1 cellular context compared by ENCODE assay signal in the genomic region with DNA sequence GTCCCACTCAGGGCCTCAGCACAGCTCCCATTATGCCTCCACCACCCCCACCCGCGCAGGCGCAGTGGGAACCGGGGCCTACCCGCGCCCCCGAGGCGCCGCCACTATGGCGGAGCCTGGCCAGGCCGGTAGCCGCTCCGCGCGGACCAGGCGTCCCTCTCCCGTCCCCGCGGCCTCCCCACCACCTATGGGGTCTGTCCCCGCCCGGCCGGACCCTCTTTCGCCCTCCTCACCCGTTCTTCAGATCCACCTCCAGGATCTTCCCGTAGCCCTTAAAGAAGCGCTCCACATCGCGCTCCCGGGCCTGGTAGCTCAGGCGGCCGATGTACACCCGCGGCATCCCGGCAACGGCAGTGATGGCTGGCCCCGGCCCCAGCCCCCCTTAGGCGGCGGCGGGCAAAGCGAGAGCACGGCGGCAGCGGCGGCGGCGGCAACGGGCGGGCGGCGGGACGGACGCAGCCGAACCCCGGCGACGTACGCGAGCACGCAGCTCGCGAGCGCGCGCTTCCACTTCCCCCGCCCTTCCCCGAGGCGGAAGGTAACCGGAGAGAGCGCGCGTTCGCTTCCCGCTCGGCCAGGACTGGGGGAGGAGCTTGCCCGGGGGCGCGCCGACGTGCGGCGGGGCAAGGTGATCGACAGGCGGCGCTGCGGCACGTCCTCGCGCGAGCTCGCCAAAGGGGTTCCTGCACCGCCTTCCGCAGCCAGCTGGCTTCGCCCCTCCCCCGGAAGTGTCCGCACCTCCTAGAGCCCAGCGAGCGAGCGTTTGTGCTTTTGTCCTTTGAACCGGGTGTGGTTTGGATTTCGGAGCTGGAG.
TF ChIP-seq lines count a peak whose summit lies in the region.

A gene (minus strand): TSS at position 488 of the 813 bp plus-strand sequence. CDS start 148 bp downstream, at position 340.

TF ChIP-seq in K562, 482 proteins besides CTCF, POLR2A, EP300 and RAD21 (continued from another document and continues in another):
- TF ChIP-seq, protein P1, sequence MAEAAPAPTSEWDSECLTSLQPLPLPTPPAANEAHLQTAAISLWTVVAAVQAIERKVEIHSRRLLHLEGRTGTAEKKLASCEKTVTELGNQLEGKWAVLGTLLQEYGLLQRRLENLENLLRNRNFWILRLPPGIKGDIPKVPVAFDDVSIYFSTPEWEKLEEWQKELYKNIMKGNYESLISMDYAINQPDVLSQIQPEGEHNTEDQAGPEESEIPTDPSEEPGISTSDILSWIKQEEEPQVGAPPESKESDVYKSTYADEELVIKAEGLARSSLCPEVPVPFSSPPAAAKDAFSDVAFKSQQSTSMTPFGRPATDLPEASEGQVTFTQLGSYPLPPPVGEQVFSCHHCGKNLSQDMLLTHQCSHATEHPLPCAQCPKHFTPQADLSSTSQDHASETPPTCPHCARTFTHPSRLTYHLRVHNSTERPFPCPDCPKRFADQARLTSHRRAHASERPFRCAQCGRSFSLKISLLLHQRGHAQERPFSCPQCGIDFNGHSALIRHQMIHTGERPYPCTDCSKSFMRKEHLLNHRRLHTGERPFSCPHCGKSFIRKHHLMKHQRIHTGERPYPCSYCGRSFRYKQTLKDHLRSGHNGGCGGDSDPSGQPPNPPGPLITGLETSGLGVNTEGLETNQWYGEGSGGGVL (CRISPR knock-in tag; IDR thresholded peaks at IDR 0.05): no peak
- TF ChIP-seq DNMT1 (IDR thresholded peaks at IDR 0.05): no peak
- no peak for TF ChIP-seq ZBTB1 (CRISPR knock-in tag; IDR thresholded peaks at IDR 0.05; ENCODE audit: borderline replicate concordance, low read depth)
- TF ChIP-seq, protein P2, sequence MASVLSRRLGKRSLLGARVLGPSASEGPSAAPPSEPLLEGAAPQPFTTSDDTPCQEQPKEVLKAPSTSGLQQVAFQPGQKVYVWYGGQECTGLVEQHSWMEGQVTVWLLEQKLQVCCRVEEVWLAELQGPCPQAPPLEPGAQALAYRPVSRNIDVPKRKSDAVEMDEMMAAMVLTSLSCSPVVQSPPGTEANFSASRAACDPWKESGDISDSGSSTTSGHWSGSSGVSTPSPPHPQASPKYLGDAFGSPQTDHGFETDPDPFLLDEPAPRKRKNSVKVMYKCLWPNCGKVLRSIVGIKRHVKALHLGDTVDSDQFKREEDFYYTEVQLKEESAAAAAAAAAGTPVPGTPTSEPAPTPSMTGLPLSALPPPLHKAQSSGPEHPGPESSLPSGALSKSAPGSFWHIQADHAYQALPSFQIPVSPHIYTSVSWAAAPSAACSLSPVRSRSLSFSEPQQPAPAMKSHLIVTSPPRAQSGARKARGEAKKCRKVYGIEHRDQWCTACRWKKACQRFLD (CRISPR knock-in tag; IDR thresholded peaks at IDR 0.05): no peak; the same call in 1 of the 2 replicates
- TF ChIP-seq IFI16 (CRISPR knock-in tag; IDR thresholded peaks at IDR 0.05): no peak
- peak; percentile 79; the same call in 1 of the 2 replicates for TF ChIP-seq ZNF668 (CRISPR knock-in tag; IDR thresholded peaks at IDR 0.05)
- TF ChIP-seq ZNF133 (CRISPR knock-in tag; IDR thresholded peaks at IDR 0.05): no peak
- peak; percentile 26; the same call in 1 of the 2 replicates for TF ChIP-seq MBD2 (IDR thresholded peaks at IDR 0.05; ENCODE audit: borderline replicate concordance, low read depth)
- TF ChIP-seq ZNF764 (CRISPR knock-in tag; IDR thresholded peaks at IDR 0.05; ENCODE audit: low read depth): no peak
- peak; percentile 40; the same call in 1 of the 2 replicates for TF ChIP-seq ZNF316 (IDR thresholded peaks at IDR 0.05)
- no peak for TF ChIP-seq HNRNPUL1 (IDR thresholded peaks at IDR 0.05; ENCODE audit: low read length)
- TF ChIP-seq HDAC1 (IDR thresholded peaks at IDR 0.05): peak in 1 of 2 experiments; percentile 69; a peak in 2 of 4 replicates
- peak; percentile 79 to 84; a peak in 2 of 4 replicates for TF ChIP-seq ETV6 (IDR thresholded peaks at IDR 0.05; ENCODE audit: borderline replicate concordance in 1 of 2, low read depth in 2 of 2, low read length in 1 of 2)
- no peak for TF ChIP-seq ETV6 (CRISPR knock-in tag; IDR thresholded peaks at IDR 0.05; ENCODE audit: borderline replicate concordance)
- TF ChIP-seq KLF10 (CRISPR knock-in tag; IDR thresholded peaks at IDR 0.05): no peak
- peak; percentile 29; the same call in 1 of the 2 replicates for TF ChIP-seq FOSL1 (tag; conservative IDR thresholded peaks at IDR 0.05)
- no peak for TF ChIP-seq ZNF696 (CRISPR knock-in tag; conservative IDR thresholded peaks at IDR 0.05)
- TF ChIP-seq, protein P3, sequence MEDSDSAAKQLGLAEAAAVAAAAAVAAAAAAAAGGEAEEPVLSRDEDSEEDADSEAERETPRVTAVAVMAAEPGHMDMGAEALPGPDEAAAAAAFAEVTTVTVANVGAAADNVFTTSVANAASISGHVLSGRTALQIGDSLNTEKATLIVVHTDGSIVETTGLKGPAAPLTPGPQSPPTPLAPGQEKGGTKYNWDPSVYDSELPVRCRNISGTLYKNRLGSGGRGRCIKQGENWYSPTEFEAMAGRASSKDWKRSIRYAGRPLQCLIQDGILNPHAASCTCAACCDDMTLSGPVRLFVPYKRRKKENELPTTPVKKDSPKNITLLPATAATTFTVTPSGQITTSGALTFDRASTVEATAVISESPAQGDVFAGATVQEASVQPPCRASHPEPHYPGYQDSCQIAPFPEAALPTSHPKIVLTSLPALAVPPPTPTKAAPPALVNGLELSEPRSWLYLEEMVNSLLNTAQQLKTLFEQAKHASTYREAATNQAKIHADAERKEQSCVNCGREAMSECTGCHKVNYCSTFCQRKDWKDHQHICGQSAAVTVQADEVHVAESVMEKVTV (CRISPR knock-in tag; IDR thresholded peaks at IDR 0.05): 0 out of 2 replicates have a peak, but pooled peaks have one; percentile 30
- no peak for TF ChIP-seq MIER1 (IDR thresholded peaks at IDR 0.05; ENCODE audit: low read depth)
- TF ChIP-seq, protein P4, sequence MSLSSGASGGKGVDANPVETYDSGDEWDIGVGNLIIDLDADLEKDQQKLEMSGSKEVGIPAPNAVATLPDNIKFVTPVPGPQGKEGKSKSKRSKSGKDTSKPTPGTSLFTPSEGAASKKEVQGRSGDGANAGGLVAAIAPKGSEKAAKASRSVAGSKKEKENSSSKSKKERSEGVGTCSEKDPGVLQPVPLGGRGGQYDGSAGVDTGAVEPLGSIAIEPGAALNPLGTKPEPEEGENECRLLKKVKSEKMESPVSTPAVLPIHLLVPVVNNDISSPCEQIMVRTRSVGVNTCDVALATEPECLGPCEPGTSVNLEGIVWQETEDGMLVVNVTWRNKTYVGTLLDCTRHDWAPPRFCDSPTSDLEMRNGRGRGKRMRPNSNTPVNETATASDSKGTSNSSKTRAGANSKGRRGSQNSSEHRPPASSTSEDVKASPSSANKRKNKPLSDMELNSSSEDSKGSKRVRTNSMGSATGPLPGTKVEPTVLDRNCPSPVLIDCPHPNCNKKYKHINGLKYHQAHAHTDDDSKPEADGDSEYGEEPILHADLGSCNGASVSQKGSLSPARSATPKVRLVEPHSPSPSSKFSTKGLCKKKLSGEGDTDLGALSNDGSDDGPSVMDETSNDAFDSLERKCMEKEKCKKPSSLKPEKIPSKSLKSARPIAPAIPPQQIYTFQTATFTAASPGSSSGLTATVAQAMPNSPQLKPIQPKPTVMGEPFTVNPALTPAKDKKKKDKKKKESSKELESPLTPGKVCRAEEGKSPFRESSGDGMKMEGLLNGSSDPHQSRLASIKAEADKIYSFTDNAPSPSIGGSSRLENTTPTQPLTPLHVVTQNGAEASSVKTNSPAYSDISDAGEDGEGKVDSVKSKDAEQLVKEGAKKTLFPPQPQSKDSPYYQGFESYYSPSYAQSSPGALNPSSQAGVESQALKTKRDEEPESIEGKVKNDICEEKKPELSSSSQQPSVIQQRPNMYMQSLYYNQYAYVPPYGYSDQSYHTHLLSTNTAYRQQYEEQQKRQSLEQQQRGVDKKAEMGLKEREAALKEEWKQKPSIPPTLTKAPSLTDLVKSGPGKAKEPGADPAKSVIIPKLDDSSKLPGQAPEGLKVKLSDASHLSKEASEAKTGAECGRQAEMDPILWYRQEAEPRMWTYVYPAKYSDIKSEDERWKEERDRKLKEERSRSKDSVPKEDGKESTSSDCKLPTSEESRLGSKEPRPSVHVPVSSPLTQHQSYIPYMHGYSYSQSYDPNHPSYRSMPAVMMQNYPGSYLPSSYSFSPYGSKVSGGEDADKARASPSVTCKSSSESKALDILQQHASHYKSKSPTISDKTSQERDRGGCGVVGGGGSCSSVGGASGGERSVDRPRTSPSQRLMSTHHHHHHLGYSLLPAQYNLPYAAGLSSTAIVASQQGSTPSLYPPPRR (CRISPR knock-in tag; IDR thresholded peaks at IDR 0.05; ENCODE audit: borderline replicate concordance): no peak; the same call in 1 of the 2 replicates
- no peak for TF ChIP-seq ZNF830 (CRISPR knock-in tag; IDR thresholded peaks at IDR 0.05)
- TF ChIP-seq ARNT (IDR thresholded peaks at IDR 0.05): no peak
- TF ChIP-seq ZNF184 (CRISPR knock-in tag; IDR thresholded peaks at IDR 0.05): no peak
- TF ChIP-seq, protein P5, sequence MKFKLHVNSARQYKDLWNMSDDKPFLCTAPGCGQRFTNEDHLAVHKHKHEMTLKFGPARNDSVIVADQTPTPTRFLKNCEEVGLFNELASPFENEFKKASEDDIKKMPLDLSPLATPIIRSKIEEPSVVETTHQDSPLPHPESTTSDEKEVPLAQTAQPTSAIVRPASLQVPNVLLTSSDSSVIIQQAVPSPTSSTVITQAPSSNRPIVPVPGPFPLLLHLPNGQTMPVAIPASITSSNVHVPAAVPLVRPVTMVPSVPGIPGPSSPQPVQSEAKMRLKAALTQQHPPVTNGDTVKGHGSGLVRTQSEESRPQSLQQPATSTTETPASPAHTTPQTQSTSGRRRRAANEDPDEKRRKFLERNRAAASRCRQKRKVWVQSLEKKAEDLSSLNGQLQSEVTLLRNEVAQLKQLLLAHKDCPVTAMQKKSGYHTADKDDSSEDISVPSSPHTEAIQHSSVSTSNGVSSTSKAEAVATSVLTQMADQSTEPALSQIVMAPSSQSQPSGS (CRISPR knock-in tag; IDR thresholded peaks at IDR 0.05): no peak
- peak; percentile 20; the same call in 1 of the 2 replicates for TF ChIP-seq CBFA2T3 (IDR thresholded peaks at IDR 0.05)
- TF ChIP-seq DMBX1 (CRISPR knock-in tag; IDR thresholded peaks at IDR 0.05; ENCODE audit: borderline replicate concordance): peak; percentile 64; the same call in 1 of the 2 replicates
- TF ChIP-seq MAFF (IDR thresholded peaks at IDR 0.05; ENCODE audit: low read length): no peak
- TF ChIP-seq, protein P6, sequence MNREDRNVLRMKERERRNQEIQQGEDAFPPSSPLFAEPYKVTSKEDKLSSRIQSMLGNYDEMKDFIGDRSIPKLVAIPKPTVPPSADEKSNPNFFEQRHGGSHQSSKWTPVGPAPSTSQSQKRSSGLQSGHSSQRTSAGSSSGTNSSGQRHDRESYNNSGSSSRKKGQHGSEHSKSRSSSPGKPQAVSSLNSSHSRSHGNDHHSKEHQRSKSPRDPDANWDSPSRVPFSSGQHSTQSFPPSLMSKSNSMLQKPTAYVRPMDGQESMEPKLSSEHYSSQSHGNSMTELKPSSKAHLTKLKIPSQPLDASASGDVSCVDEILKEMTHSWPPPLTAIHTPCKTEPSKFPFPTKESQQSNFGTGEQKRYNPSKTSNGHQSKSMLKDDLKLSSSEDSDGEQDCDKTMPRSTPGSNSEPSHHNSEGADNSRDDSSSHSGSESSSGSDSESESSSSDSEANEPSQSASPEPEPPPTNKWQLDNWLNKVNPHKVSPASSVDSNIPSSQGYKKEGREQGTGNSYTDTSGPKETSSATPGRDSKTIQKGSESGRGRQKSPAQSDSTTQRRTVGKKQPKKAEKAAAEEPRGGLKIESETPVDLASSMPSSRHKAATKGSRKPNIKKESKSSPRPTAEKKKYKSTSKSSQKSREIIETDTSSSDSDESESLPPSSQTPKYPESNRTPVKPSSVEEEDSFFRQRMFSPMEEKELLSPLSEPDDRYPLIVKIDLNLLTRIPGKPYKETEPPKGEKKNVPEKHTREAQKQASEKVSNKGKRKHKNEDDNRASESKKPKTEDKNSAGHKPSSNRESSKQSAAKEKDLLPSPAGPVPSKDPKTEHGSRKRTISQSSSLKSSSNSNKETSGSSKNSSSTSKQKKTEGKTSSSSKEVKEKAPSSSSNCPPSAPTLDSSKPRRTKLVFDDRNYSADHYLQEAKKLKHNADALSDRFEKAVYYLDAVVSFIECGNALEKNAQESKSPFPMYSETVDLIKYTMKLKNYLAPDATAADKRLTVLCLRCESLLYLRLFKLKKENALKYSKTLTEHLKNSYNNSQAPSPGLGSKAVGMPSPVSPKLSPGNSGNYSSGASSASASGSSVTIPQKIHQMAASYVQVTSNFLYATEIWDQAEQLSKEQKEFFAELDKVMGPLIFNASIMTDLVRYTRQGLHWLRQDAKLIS (CRISPR knock-in tag; IDR thresholded peaks at IDR 0.05): peak; percentile 87
- peak; percentile 54 for TF ChIP-seq PCBP1 (IDR thresholded peaks at IDR 0.05; ENCODE audit: low read depth, low read length, poor library complexity, severe bottlenecking)
- peak; percentile 82; the same call in 1 of the 2 replicates for TF ChIP-seq ERF (CRISPR knock-in tag; IDR thresholded peaks at IDR 0.05)
- TF ChIP-seq, protein P7, sequence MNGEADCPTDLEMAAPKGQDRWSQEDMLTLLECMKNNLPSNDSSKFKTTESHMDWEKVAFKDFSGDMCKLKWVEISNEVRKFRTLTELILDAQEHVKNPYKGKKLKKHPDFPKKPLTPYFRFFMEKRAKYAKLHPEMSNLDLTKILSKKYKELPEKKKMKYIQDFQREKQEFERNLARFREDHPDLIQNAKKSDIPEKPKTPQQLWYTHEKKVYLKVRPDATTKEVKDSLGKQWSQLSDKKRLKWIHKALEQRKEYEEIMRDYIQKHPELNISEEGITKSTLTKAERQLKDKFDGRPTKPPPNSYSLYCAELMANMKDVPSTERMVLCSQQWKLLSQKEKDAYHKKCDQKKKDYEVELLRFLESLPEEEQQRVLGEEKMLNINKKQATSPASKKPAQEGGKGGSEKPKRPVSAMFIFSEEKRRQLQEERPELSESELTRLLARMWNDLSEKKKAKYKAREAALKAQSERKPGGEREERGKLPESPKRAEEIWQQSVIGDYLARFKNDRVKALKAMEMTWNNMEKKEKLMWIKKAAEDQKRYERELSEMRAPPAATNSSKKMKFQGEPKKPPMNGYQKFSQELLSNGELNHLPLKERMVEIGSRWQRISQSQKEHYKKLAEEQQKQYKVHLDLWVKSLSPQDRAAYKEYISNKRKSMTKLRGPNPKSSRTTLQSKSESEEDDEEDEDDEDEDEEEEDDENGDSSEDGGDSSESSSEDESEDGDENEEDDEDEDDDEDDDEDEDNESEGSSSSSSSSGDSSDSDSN (IDR thresholded peaks at IDR 0.05; ENCODE audit: borderline replicate concordance in 1 of 2, low read depth in 2 of 2, low read length in 2 of 2): peak; percentile 27 to 89; a peak in 3 of 4 replicates
- peak; percentile 76 for TF ChIP-seq MEIS2 (IDR thresholded peaks at IDR 0.05; ENCODE audit: partially characterized antibody)
- peak; percentile 8; the same call in 1 of the 2 replicates for TF ChIP-seq ZNF76 (CRISPR knock-in tag; IDR thresholded peaks at IDR 0.05; ENCODE audit: borderline replicate concordance)
- no peak; the same call in 1 of the 2 replicates for TF ChIP-seq MAFK (IDR thresholded peaks at IDR 0.05; ENCODE audit: low read length)
- TF ChIP-seq, protein P8, sequence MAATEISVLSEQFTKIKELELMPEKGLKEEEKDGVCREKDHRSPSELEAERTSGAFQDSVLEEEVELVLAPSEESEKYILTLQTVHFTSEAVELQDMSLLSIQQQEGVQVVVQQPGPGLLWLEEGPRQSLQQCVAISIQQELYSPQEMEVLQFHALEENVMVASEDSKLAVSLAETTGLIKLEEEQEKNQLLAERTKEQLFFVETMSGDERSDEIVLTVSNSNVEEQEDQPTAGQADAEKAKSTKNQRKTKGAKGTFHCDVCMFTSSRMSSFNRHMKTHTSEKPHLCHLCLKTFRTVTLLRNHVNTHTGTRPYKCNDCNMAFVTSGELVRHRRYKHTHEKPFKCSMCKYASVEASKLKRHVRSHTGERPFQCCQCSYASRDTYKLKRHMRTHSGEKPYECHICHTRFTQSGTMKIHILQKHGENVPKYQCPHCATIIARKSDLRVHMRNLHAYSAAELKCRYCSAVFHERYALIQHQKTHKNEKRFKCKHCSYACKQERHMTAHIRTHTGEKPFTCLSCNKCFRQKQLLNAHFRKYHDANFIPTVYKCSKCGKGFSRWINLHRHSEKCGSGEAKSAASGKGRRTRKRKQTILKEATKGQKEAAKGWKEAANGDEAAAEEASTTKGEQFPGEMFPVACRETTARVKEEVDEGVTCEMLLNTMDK (IDR thresholded peaks at IDR 0.05; ENCODE audit: borderline replicate concordance, insufficient read depth, low read depth, low read length, poor library complexity, severe bottlenecking): peak; percentile 95
